ENCODE assay signal across 9 cellular contexts in the genomic region with DNA sequence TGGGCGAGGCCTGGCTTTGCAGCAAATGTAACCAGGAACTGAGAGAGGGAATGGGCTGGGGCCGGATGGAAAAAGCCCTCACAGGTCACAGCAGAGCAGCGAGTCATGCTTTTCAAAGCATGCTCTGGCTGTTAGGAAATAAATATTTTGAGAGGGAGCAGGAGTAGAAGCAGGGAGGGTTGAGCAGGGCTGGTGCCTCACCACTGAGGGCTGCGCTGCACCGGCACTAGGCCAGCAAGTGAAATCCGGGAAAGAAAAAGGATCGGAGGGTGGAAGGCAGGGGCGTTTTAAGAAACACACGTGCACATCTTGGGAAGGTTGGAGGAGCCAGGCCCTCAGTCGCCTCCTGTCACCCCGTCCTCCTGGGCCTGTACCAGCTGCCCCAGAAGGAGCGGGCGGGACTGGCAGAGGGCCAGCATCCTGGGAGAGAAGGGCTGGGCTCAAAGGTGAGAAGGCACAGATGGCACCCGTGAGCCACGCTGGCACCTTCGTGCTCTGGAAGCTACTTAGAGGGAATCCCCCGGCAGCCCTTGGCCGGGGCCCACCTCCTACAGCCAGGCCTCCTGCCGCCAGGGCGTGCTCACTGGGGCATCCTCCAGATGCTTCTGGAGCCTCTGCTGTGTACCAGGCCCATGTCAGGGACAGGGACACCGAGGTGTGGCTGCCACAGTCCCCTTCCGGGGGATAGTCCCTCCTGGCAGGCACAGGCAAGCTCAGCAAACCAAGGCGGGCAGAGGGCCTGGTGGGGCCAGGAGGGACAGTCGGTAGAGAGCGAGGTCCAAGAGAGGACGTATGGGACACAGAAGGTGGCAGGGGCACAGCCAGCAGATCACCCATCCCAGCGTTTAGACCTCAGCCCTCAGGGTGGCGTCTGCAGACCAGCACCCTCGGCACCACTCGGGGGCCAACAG.
A peak's percentile ranks its signal among the peaks of the same experiment; 100 is the strongest.
DNase-seq lines count a peak whose midpoint lies in the region; ATAC-seq and TF ChIP-seq lines count a peak whose summit lies in the region.
"Had no signal": no experiment of that assay in that cellular context is flagged by ENCODE, and none has a peak within 500 bp of the region (broad histone marks: within the 10 kb centered on the region; RNA-seq: fewer than 3 reads in every experiment).

No MANE protein-coding gene starts in this region.

- H3K9me3 ChIP-seq in body of pancreas (no peaks in the 10 kb centered on the region), right lobe of liver (no peaks in the 10 kb centered on the region), upper lobe of right lung (no peaks in the 10 kb centered on the region)

- ATAC-seq in Right ventricle myocardium superior (ENCODE audit: poor library complexity) (peak; percentile 29), left cardiac atrium (no peak), body of pancreas (peak; percentile 42), right lobe of liver (peak; percentile 21 to 54 (median 48)), upper lobe of right lung (peak; percentile 8), GM18870 (IDR thresholded peaks at IDR 0.05; ENCODE audit: unreplicated experiment) (no peak)

- H3K27ac ChIP-seq in body of pancreas (peak overlapping the region in 3 of 4 donors; percentile 21 to 58 (median 58)), right lobe of liver (no peak overlapping the region), upper lobe of right lung (no peak overlapping the region)

- H3K36me3 ChIP-seq in body of pancreas (replicated peaks in 1 of 2; ENCODE audit: insufficient read depth in 1 of 2, low read depth in 2 of 2): peaks cover 0 to 6% of the 10 kb centered on the region in 2 donors
- H3K36me3 ChIP-seq in right lobe of liver: peaks cover 0 to 19% (median 8%) of the 10 kb centered on the region in 4 donors
- peaks cover 45% of the 10 kb centered on the region for H3K36me3 ChIP-seq in upper lobe of right lung

- TF ChIP-seq CTCF in body of pancreas (IDR thresholded peaks at IDR 0.05) (no peak), right lobe of liver (IDR thresholded peaks at IDR 0.05) (no peak), upper lobe of right lung (IDR thresholded peaks at IDR 0.05) (no peak), GM13977 (IDR thresholded peaks at IDR 0.05; ENCODE audit: extremely low read depth, insufficient read depth, missing control alignments) (no peak)

- no peak for TF ChIP-seq POLR2A in body of pancreas (IDR thresholded peaks at IDR 0.05)
- no peak for TF ChIP-seq POLR2A in right lobe of liver (IDR thresholded peaks at IDR 0.05)

- 68 to 81% methylated on average over 13 to 30 of the region's 30 CpGs for WGBS in body of pancreas, 2 donors
- WGBS in right lobe of liver (ENCODE audit: insufficient coverage, low coverage, low lambda C conversion rate, missing lambda C conversion rate): 78% methylated on average over 8 of the region's 30 CpGs

- peak; percentile 37 for DNase-seq in Right ventricle myocardium superior
- no peak for DNase-seq in left cardiac atrium
- DNase-seq in body of pancreas: peak; percentile 67 to 88 (median 84)
- DNase-seq in right lobe of liver: peak; percentile 53 to 73 (median 62)
- DNase-seq in upper lobe of right lung: peak; percentile 67
- DNase-seq in GM13977 (ENCODE audit: low spot score): no peak
- no peak for DNase-seq in AML-193 (lab: John Stamatoyannopoulos, UW)
- DNase-seq: activated T-cell treated with anti-CD3 and anti-CD28 coated beads, Interleukin-2, amount 50 U/mL, for 24 hours had no signal

- H3K27me3 ChIP-seq in body of pancreas (no peaks in the 10 kb centered on the region), right lobe of liver (no peaks in the 10 kb centered on the region), upper lobe of right lung (no peaks in the 10 kb centered on the region)

- intact Hi-C loops in Right ventricle myocardium superior (cut with DNase I) (no loop called here), left cardiac atrium (cut with DNase I) (no loop called here), body of pancreas (cut with DNase I) (no loop called here), right lobe of liver (cut with DNase I) (loop anchor here in 1 of 2 donors (10.0 kb wide), 1 partner anchor 293 kb away; no protein-coding TSS in a partner anchor), upper lobe of right lung (cut with DNase I) (no loop called here)

- in situ Hi-C loops in GM13977 (cut with MboI; ENCODE audit: low pct_unique_long_range_greater_than_20kb, low sequenced_read_pairs, unreplicated experiment): no loop called here

- H3K4me3 ChIP-seq in body of pancreas (no peak overlapping the region), right lobe of liver (no peak overlapping the region), upper lobe of right lung (no peak overlapping the region)

- H3K4me1 ChIP-seq in body of pancreas (peaks cover 16% of the 10 kb centered on the region), right lobe of liver (peaks cover 0 to 12% (median 4%) of the 10 kb centered on the region in 4 donors), upper lobe of right lung (peaks cover 3% of the 10 kb centered on the region)

Comparison
In these comparisons a context has a peak if more than half of its experiments do, and no peak if none do; other contexts are left out.
1. ATAC-seq: peak in Right ventricle myocardium superior (single experiment), body of pancreas (single experiment), right lobe of liver (4 of 4) and upper lobe of right lung (single experiment); none in left cardiac atrium (0 of 2) and GM18870 (single experiment).
2. DNase-seq: peak in Right ventricle myocardium superior (single experiment), body of pancreas (4 of 4), right lobe of liver (3 of 3) and upper lobe of right lung (single experiment); none in left cardiac atrium (single experiment), GM13977 (single experiment) and AML-193 (0 of 2).
3. H3K27ac ChIP-seq: peak in body of pancreas (3 of 4); none in right lobe of liver (0 of 3) and upper lobe of right lung (single experiment).